8 cellular contexts compared by ENCODE assay signal in the genomic region with DNA sequence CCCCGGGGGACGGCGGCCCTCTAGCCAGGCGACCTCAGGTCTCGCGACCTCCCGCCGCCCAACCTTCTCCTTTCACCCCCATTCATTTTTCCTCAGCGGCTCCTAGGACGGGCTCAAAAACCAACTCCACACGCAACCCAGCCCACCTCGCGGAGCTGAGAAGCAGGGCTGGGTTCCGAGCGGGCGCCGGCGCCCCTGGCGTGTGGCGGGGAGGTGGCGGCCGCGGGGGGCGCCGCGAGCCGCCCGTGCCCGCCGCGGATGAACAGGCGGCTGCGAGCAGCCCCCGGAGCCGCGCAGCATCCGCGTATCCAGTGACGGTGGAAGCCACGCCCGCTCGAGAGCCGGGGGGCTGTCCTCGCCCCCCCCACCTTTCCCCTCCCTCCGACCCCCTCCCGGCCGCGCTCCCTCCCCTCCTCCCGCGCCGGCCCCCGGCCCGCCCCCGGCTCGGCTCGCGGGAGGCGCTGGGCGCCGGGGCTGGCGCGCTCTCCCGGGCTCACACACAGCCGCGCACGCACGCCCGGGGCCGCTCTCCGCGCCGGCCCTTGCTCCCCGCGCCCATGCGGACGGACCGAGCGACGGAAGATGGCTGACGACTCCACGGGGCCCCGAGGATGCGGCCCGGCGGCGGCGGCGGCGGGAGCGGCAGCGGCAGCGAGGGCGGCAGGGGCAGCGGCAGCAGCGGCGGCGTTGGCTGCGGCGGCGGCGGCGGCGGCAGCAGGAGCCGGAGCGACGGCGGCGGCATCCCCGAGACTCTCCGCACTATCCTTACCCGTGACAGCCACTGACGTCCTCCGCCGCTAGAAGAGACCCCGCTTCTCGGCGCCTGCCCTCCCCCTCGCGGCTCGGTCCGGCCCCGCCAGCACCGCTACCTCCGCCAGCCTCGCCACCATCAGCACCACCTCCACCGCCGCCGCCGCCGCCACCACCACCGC. TPM values are rescaled to one million over a fixed set of nuclear protein-coding genes. Genes with fewer than 3 reads are reported as not detected.
DNase-seq lines count a peak whose midpoint lies in the region; ATAC-seq and TF ChIP-seq lines count a peak whose summit lies in the region.

A gene with protein sequence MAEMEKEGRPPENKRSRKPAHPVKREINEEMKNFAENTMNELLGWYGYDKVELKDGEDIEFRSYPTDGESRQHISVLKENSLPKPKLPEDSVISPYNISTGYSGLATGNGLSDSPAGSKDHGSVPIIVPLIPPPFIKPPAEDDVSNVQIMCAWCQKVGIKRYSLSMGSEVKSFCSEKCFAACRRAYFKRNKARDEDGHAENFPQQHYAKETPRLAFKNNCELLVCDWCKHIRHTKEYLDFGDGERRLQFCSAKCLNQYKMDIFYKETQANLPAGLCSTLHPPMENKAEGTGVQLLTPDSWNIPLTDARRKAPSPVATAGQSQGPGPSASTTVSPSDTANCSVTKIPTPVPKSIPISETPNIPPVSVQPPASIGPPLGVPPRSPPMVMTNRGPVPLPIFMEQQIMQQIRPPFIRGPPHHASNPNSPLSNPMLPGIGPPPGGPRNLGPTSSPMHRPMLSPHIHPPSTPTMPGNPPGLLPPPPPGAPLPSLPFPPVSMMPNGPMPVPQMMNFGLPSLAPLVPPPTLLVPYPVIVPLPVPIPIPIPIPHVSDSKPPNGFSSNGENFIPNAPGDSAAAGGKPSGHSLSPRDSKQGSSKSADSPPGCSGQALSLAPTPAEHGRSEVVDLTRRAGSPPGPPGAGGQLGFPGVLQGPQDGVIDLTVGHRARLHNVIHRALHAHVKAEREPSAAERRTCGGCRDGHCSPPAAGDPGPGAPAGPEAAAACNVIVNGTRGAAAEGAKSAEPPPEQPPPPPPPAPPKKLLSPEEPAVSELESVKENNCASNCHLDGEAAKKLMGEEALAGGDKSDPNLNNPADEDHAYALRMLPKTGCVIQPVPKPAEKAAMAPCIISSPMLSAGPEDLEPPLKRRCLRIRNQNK (plus strand): TSS at position 482 of the 932 bp plus-strand sequence. CDS start 500 bp downstream, outside the sequence.

- H3K36me3 Mint-ChIP-seq in T-helper 17 cell (ENCODE audit: low read depth), result peaks cover 9% of the 10 kb centered on the region

- ATAC-seq in GM18498 (IDR thresholded peaks at IDR 0.05; ENCODE audit: unreplicated experiment) (peak; percentile 56), T-helper 17 cell (peak; percentile 64), GM19328 (IDR thresholded peaks at IDR 0.05; ENCODE audit: unreplicated experiment) (no peak)

- CTCF ChIA-PET in A673 (lab: Charles Lee), result interaction anchor here (0.6 kb wide), 1 partner anchor 357 kb away, joined by 3 read pairs; no protein-coding TSS in a partner anchor

- H3K27me3 ChIP-seq in A673 (replicated peaks; ENCODE audit: insufficient read depth, low read depth, low read length, poor library complexity) (peaks cover 38% of the 10 kb centered on the region), breast epithelium (peaks cover 0 to 48% of the 10 kb centered on the region in 2 donors)

- peaks cover 23% of the 10 kb centered on the region for H3K4me1 Mint-ChIP-seq in T-helper 17 cell

- intact Hi-C loops in A673 (cut with micrococcal nuclease; ENCODE audit: unreplicated experiment), result loop anchor here (10.0 kb wide), 1 partner anchor 165 kb away; no protein-coding TSS in a partner anchor
- intact Hi-C loops in breast epithelium (cut with DNase I; ENCODE audit: low total_unique reads), result no loop called here

- TF ChIP-seq POLR2A in breast epithelium (IDR thresholded peaks at IDR 0.05), result no peak

- POLR2A ChIA-PET in A673 (lab: Charles Lee; ENCODE audit: low non-redundant PET), result no interaction called here

- H3K27me3 Mint-ChIP-seq in T-helper 17 cell, result peaks cover 41% of the 10 kb centered on the region

- TF ChIP-seq CTCF in A673 (conservative IDR thresholded peaks at IDR 0.05; ENCODE audit: low read depth, low read length) (no peak), LNCaP clone FGC (IDR thresholded peaks at IDR 0.05; ENCODE audit: control insufficient read depth, extremely low read depth, insufficient read depth) (no peak), breast epithelium (IDR thresholded peaks at IDR 0.05) (no peak)

- peak; percentile 63 for DNase-seq in A673 (ENCODE audit: low spot score)
- no peak for DNase-seq in LNCaP clone FGC (ENCODE audit: low read depth)
- DNase-seq in T-helper 17 cell, result peak in 2 of 3 donors; percentile 26 to 29
- peak in 1 of 2 donors; percentile 23 for DNase-seq in breast epithelium (ENCODE audit: low spot score in 2 of 2)
- DNase-seq in iPS-NIHi7 (ENCODE audit: extremely low spot score), result peak; percentile 58
- DNase-seq in skeletal muscle cell (ENCODE audit: low read depth), result no peak

- H3K36me3 ChIP-seq in A673 (ENCODE audit: insufficient read depth, low read length, poor library complexity, severe bottlenecking) (no peaks in the 10 kb centered on the region), breast epithelium (no peaks in the 10 kb centered on the region)

- H3K4me3 ChIP-seq in A673 (ENCODE audit: low read depth, low read length, poor library complexity, severe bottlenecking) (peak within 1 kb of the TSS; percentile 68), LNCaP clone FGC (ENCODE audit: low read depth, low read length) (peak within 1 kb of the TSS; percentile 69), breast epithelium (peak within 1 kb of the TSS; percentile 72 to 78 (median 75)), skeletal muscle cell (ENCODE audit: low read depth, low read length) (peak within 1 kb of the TSS; percentile 70)

- H3K27ac ChIP-seq in A673 (ENCODE audit: low read depth, low read length, poor library complexity, severe bottlenecking) (no peak within 1 kb of the TSS), breast epithelium (peak within 1 kb of the TSS; percentile 74 to 85)

- no peak within 1 kb of the TSS for H3K27ac Mint-ChIP-seq in T-helper 17 cell

- peaks cover 14% of the 10 kb centered on the region for H3K4me1 ChIP-seq in A673 (ENCODE audit: insufficient read depth, low read length, poor library complexity, severe bottlenecking)
- H3K4me1 ChIP-seq in breast epithelium, result peaks cover 0 to 4% of the 10 kb centered on the region in 2 donors

- H3K4me3 Mint-ChIP-seq in T-helper 17 cell, result peak within 1 kb of the TSS; percentile 99

- H3K9me3 ChIP-seq in A673 (ENCODE audit: low read depth, low read length, poor library complexity, severe bottlenecking), result no peaks in the 10 kb centered on the region
- H3K9me3 ChIP-seq in T-helper 17 cell (ENCODE audit: control insufficient read depth, low read length, poor library complexity, severe bottlenecking), result no peaks in the 10 kb centered on the region
- no peaks in the 10 kb centered on the region for H3K9me3 ChIP-seq in breast epithelium

- BruUV-seq in A673 (replicated peaks; lab: Mats Ljungman, UMichigan), result no TSS peak

RNA-seq across cellular contexts. Expression of the gene that starts here (rescaled TPM):
- total RNA-seq in A673 (2021), result 3.3 TPM in 2 replicates
- under 1 TPM in 1 of 2 donors, not detected in 1; 0.16 TPM for total RNA-seq in T-helper 17 cell
- 1 to 10 TPM; 5.6 to 8.2 (median 7.0) TPM for total RNA-seq in breast epithelium

Comparison
In these comparisons a context has a peak if more than half of its experiments do, and no peak if none do; other contexts are left out.
1. Peak in DNase-seq and ATAC-seq in T-helper 17 cell; RNA of the gene not detected or under 1 TPM.
2. DNase-seq: peak in A673 (single experiment) and iPS-NIHi7 (single experiment); none in LNCaP clone FGC (single experiment) and skeletal muscle cell (single experiment).
3. Peak in every context shown above with its lines, with median percentiles within 50 percentile points of each other: H3K4me3 ChIP-seq.